Comparison of ENCODE assay signal across 1 cellular context in genomic region chr1:121226925-121227324, GRCh38. TPM values are rescaled to one million over a fixed set of nuclear protein-coding genes. Genes with fewer than 3 reads are reported as not detected.
"Had no signal": no experiment of that assay in that cellular context is flagged by ENCODE, and none has a peak within 500 bp of the region (broad histone marks: within the 10 kb centered on the region; RNA-seq: fewer than 3 reads in every experiment).

No MANE protein-coding gene starts in this region.

RNA-seq across cellular contexts. Expression of gene FAM72B, which starts 42.8 kb away (rescaled TPM):
- total RNA-seq: Right ventricle myocardium superior had no signal
